In the genomic region with DNA sequence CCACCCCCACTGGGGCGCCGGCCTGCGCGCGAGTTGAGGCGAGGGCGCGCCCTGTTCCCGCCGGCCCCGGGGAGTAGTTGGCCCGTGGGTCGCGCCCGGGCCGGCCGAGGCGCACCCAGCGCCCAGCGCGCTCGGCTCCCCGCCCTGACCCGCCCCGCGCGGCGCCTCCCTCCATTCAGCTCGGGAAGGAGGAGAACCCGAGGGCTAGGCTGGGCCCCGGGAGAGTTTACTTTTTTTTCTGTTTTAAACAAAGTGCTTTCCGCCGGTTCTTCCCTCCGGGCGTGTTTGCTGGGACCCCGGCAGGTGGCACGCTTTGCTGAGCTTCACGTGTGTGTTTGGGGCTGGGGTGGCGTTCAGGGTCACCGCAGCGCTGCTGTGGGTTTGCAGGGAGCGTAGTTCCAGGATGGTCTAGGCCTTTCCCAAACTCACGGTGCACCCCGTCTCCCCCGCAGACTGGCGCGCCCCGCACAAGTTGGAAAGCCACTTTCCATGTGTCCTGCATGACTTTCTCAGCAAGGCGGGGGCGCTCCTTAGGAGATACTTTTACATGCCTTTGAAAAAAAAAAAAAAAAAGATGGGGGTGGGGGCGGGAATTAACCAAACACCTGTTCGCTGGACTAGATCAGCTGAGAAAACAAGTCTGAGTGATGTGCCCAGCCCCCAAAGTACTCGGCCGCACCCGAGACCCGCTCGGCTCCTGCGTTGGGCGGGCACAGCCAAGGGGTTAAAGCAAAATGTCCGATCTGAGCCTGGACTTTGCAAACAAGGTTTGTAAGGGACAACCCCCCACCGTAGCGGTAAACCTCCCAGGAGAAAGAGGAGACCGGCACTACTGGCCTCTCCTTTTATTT, we compare ENCODE assay signal across 8 cellular contexts. TPM values are rescaled to one million over a fixed set of nuclear protein-coding genes. Genes with fewer than 3 reads are reported as not detected.
A peak's percentile ranks its signal among the peaks of the same experiment; 100 is the strongest.
DNase-seq lines count a peak whose midpoint lies in the region; ATAC-seq and TF ChIP-seq lines count a peak whose summit lies in the region.

No MANE protein-coding gene starts in this region.

- ATAC-seq in CD8-positive, alpha-beta T cell = peak; percentile 41
- ATAC-seq in IMR-90 (ENCODE audit: low read depth) (peak; percentile 75), GM18861 (IDR thresholded peaks at IDR 0.05; ENCODE audit: unreplicated experiment) (no peak)

- no peak overlapping the region for H3K18ac ChIP-seq in IMR-90 (ENCODE audit: low read depth, low read length)

- no peaks in the 10 kb centered on the region for H3K36me3 ChIP-seq in CD8-positive, alpha-beta T cell (ENCODE audit: insufficient read depth, low read length)
- H3K36me3 ChIP-seq in IMR-90 (ENCODE audit: control insufficient read depth, insufficient read depth, low read length) (no peaks in the 10 kb centered on the region), kidney epithelial cell (ENCODE audit: control insufficient read depth, insufficient read depth, low read length) (no peaks in the 10 kb centered on the region)

- no peak overlapping the region for H4K5ac ChIP-seq in IMR-90 (ENCODE audit: low read depth, low read length)

- H2BK15ac ChIP-seq in IMR-90 (ENCODE audit: low read depth, low read length) = no peak overlapping the region; the same call in 2 of the 3 replicates

- peaks cover 65% of the 10 kb centered on the region for H3K4me1 Mint-ChIP-seq in CD8-positive, alpha-beta T cell (ENCODE audit: low read depth)

- H2BK5ac ChIP-seq in IMR-90 (ENCODE audit: low read depth, low read length, poor library complexity, severe bottlenecking) = no peak overlapping the region

- no peak overlapping the region for H2BK120ac ChIP-seq in IMR-90 (ENCODE audit: low read depth, low read length)

- H3K4me2 ChIP-seq in IMR-90 (ENCODE audit: low read depth, low read length) = peak overlapping the region; percentile 99

- intact Hi-C loops in CD8-positive, alpha-beta T cell (cut with DNase I, micrococcal nuclease) = loop anchor here (1.0 to 10.0 kb wide), 8 partner anchors 9 to 506 kb away; partner anchors contain the start of genes HAT1 (in 2 of the 2) and PDK1 (in 2 of the 2)
- intact Hi-C loops in IMR-90 (cut with micrococcal nuclease) = loop anchor here (2.0 kb wide), 1 partner anchor 33 kb away; no protein-coding TSS in a partner anchor

- DNase-seq in CD8-positive, alpha-beta T cell = peak; percentile 39 to 80 (median 66)
- DNase-seq in IMR-90 (no peak), UCSD-AML1 (lab: John Stamatoyannopoulos, UW; ENCODE audit: unreplicated experiment) (peak; percentile 57), cardiac fibroblast (ENCODE audit: low read depth in 2 of 2) (peak in 1 of 2 donors; percentile 8), kidney epithelial cell (ENCODE audit: low read depth) (no peak), NCI-H1048 (lab: John Stamatoyannopoulos, UW) (no peak)
- DNase-seq in stimulated activated CD4-positive, alpha-beta T cell treated with anti-CD3 and anti-CD28 coated beads, Interleukin-2, amount 100 ng/mL, for 4 hours (ENCODE audit: low read depth) = peak; percentile 63

- no peak overlapping the region for H2BK20ac ChIP-seq in IMR-90 (ENCODE audit: low read depth, low read length)

- peak overlapping the region; percentile 53; the same call in 1 of the 2 replicates for H3K14ac ChIP-seq in IMR-90 (replicated peaks; ENCODE audit: low read depth, low read length)

- peak overlapping the region; percentile 73 for H3K27ac ChIP-seq in CD8-positive, alpha-beta T cell (ENCODE audit: low read depth, low read length)
- peak overlapping the region; percentile 17; the same call in 1 of the 2 replicates for H3K27ac ChIP-seq in IMR-90 (ENCODE audit: insufficient read depth, low read length)

- in situ Hi-C loops in IMR-90 (cut with MboI; ENCODE audit: low sequenced_read_pairs) = no loop called here

- dilution Hi-C loops in IMR-90 (cut with HindIII; ENCODE audit: low sequenced_read_pairs, unreplicated experiment) = no loop called here

- no peak overlapping the region for H2AK5ac ChIP-seq in IMR-90 (ENCODE audit: low read depth, low read length)

- TF ChIP-seq CTCF in CD8-positive, alpha-beta T cell (IDR thresholded peaks at IDR 0.05) = peak; percentile 29
- TF ChIP-seq CTCF in IMR-90 (conservative IDR thresholded peaks at IDR 0.05; ENCODE audit: low read depth, low read length) = 0 out of 2 replicates have a peak, but pooled peaks have one; percentile 9
- TF ChIP-seq CTCF in cardiac fibroblast (IDR thresholded peaks at IDR 0.05; ENCODE audit: low read depth, low read length) = no peak
- TF ChIP-seq CTCF in kidney epithelial cell (IDR thresholded peaks at IDR 0.05; ENCODE audit: insufficient read depth, low read length, poor library complexity, severe bottlenecking) = peak; percentile 25

- WGBS in IMR-90 (ENCODE audit: extremely low coverage in 2 of 2, insufficient read length in 1 of 2), 2 experiments = 0% methylated on average over 3 of the region's 63 CpGs; no CpG with 5 or more reads in 1 of the 2 experiments

- H3K4me1 ChIP-seq in CD8-positive, alpha-beta T cell (ENCODE audit: insufficient read depth, low read length) = peaks cover 53% of the 10 kb centered on the region
- peaks cover 7% of the 10 kb centered on the region for H3K4me1 ChIP-seq in IMR-90 (ENCODE audit: control insufficient read depth, insufficient read depth, low read length)

- no peak for TF ChIP-seq RAD21 in IMR-90 (IDR thresholded peaks at IDR 0.05; ENCODE audit: low read length)

- H3K9me3 ChIP-seq in CD8-positive, alpha-beta T cell (ENCODE audit: low read length) = no peaks in the 10 kb centered on the region
- H3K9me3 ChIP-seq in IMR-90 (ENCODE audit: control insufficient read depth, insufficient read depth, low read length) = no peaks in the 10 kb centered on the region

- H3K4me3 Mint-ChIP-seq in CD8-positive, alpha-beta T cell = peak overlapping the region; percentile 88

- peaks cover 2% of the 10 kb centered on the region; the same call in 1 of the 2 replicates for H3K9me1 ChIP-seq in IMR-90 (ENCODE audit: insufficient read depth, low read length)

- H3K9ac ChIP-seq in IMR-90 (ENCODE audit: low read depth, low read length) = peak overlapping the region; percentile 65

- peak overlapping the region; percentile 93 for H2AFZ ChIP-seq in IMR-90 (replicated peaks; ENCODE audit: low read length, poor library complexity)

- H4K91ac ChIP-seq in IMR-90 (ENCODE audit: insufficient read depth, low read depth, low read length) = no peak overlapping the region

- CTCF ChIA-PET in CD8-positive, alpha-beta T cell (lab: Charles Lee) = interaction anchor here (0.7 to 24.7 kb wide), 10 partner anchors 15 to 355 kb away, joined by 3 to 657 read pairs (median 7); no protein-coding TSS in a partner anchor
- CTCF ChIA-PET in IMR-90 (lab: Yijun Ruan, JAX) = interaction anchor here (1.0 to 1.8 kb wide), 3 partner anchors 12 to 146 kb away, joined by 3 to 5 read pairs (median 3); no protein-coding TSS in a partner anchor

- peak overlapping the region; percentile 77 for H2AK9ac ChIP-seq in IMR-90 (replicated peaks; ENCODE audit: low read depth, low read length, poor library complexity)

- H3K9me3 Mint-ChIP-seq in CD8-positive, alpha-beta T cell = no peaks in the 10 kb centered on the region

- H3K27me3 Mint-ChIP-seq in CD8-positive, alpha-beta T cell (ENCODE audit: low read depth) = no peaks in the 10 kb centered on the region

- peak overlapping the region; percentile 28 for H3K4ac ChIP-seq in IMR-90 (ENCODE audit: low read depth, low read length)

- H3K23ac ChIP-seq in IMR-90 (ENCODE audit: low read depth, low read length) = peak overlapping the region; percentile 54; the same call in 1 of the 2 replicates

- H4K8ac ChIP-seq in IMR-90 (ENCODE audit: low read depth in 2 of 2, low read length in 2 of 2) = peak overlapping the region in 1 of 2 experiments; percentile 48; a peak in 1 of 4 replicates

- no peaks in the 10 kb centered on the region for H4K20me1 ChIP-seq in IMR-90 (ENCODE audit: insufficient read depth, low read length)

- H3K36me3 Mint-ChIP-seq in CD8-positive, alpha-beta T cell = peaks cover 4% of the 10 kb centered on the region

- no TSS peak for BruUV-seq in IMR-90 (replicated peaks; lab: Mats Ljungman, UMichigan)

- POLR2A ChIA-PET in CD8-positive, alpha-beta T cell (lab: Charles Lee) = interaction anchor here (0.6 to 6.4 kb wide), 15 partner anchors 9 to 155 kb away, joined by 3 to 150 read pairs (median 4); partner anchors contain the start of gene PDK1
- POLR2A ChIA-PET in IMR-90 (lab: Charles Lee; ENCODE audit: unreplicated experiment) = no interaction called here

- H3K4me3 ChIP-seq in CD8-positive, alpha-beta T cell (ENCODE audit: low read depth, low read length) = peak overlapping the region; percentile 71
- H3K4me3 ChIP-seq in IMR-90 (ENCODE audit: insufficient read depth, low read depth, low read length) (peak overlapping the region; percentile 82), cardiac fibroblast (replicated peaks in 1 of 2; ENCODE audit: low read depth in 2 of 2, low read length in 2 of 2) (peak overlapping the region; percentile 54 to 60), kidney epithelial cell (ENCODE audit: low read depth, low read length) (peak overlapping the region; percentile 75)

- no peak for TF ChIP-seq POLR2A in IMR-90 (IDR thresholded peaks at IDR 0.05; ENCODE audit: low read depth, low read length)

- H3K27me3 ChIP-seq in CD8-positive, alpha-beta T cell (ENCODE audit: insufficient read depth, low read length) = no peaks in the 10 kb centered on the region
- H3K27me3 ChIP-seq in IMR-90 (ENCODE audit: control insufficient read depth, insufficient read depth, low read length) (peaks cover 5% of the 10 kb centered on the region; the same call in 1 of the 2 replicates), kidney epithelial cell (ENCODE audit: control insufficient read depth, insufficient read depth, low read length) (no peaks in the 10 kb centered on the region)

- peaks cover 23 to 37% of the 10 kb centered on the region in 2 experiments for H3K79me1 ChIP-seq in IMR-90 (ENCODE audit: low read depth in 1 of 2, low read length in 2 of 2)

- peak overlapping the region; percentile 83 for H3K27ac Mint-ChIP-seq in CD8-positive, alpha-beta T cell

- no peak overlapping the region for H3K56ac ChIP-seq in IMR-90 (ENCODE audit: extremely low read depth, insufficient read depth, low read length)

TF ChIP-seq in IMR-90, 13 proteins besides CTCF, POLR2A, EP300 and RAD21 (continues in another document):
- TF ChIP-seq CHD1 (IDR thresholded peaks at IDR 0.05; ENCODE audit: low read depth, low read length) (no peak), RFX5 (IDR thresholded peaks at IDR 0.05; ENCODE audit: low read depth, low read length) (no peak), USF2 (IDR thresholded peaks at IDR 0.05; ENCODE audit: low read depth, low read length) (no peak)

RNA-seq across cellular contexts. Expression of gene ITGA6, which starts 0.8 kb away (rescaled TPM):
- 10 to 100 TPM; 50.5 to 52.1 TPM for total RNA-seq in CD8-positive, alpha-beta T cell
- total RNA-seq in IMR-90 (2012; rRNA removed) = 43.9 and 88.3 TPM in 2 replicates
- 10.7 and 12.5 TPM in 2 replicates for polyA plus RNA-seq in IMR-90 (2012; rRNA removed)
- polyA plus RNA-seq in IMR-90 (2012; cell fraction: cytosol; rRNA removed) = 2.7 and 5.4 TPM in 2 replicates
- 3.5 and 9.3 TPM in 2 replicates for polyA plus RNA-seq in IMR-90 (2012; cell fraction: nucleus; rRNA removed; ENCODE audit: low replicate concordance)
- total RNA-seq in kidney epithelial cell = 82.3 and 94.7 TPM in 2 replicates

Comparison
In these comparisons a context has a peak if more than half of its experiments do, and no peak if none do; other contexts are left out.
1. DNase-seq: peak in CD8-positive, alpha-beta T cell (7 of 7), UCSD-AML1 (single experiment) and stimulated activated CD4-positive, alpha-beta T cell treated with anti-CD3 and anti-CD28 coated beads, Interleukin-2, amount 100 ng/mL, for 4 hours (single experiment); none in IMR-90 (single experiment), kidney epithelial cell (single experiment) and NCI-H1048 (single experiment).
2. Peak in every context shown above with its lines, with median percentiles within 50 percentile points of each other: H3K4me3 ChIP-seq.